In genomic region chr3:82520846-82521245, GRCh38 we compare ENCODE assay signal across 25 cellular contexts.
"Had no signal": no experiment of that assay in that cellular context is flagged by ENCODE, and none has a peak within 500 bp of the region (broad histone marks: within the 10 kb centered on the region; RNA-seq: fewer than 3 reads in every experiment).

No MANE protein-coding gene starts in this region.

- H3K9me3 ChIP-seq: Peyer's patch, SJCRH30 had no signal

- H3K27me3 ChIP-seq: Peyer's patch, SJCRH30 had no signal

- H3K4me2 ChIP-seq: PC-9 had no signal

- H3K27ac ChIP-seq: PC-9, Peyer's patch, SJCRH30 had no signal

- H3K4me3 ChIP-seq: PC-9, Peyer's patch, SJCRH30 had no signal

- H3K4me1 ChIP-seq: Peyer's patch, SJCRH30 had no signal

- ATAC-seq: Right ventricle myocardium inferior, SK-N-SH treated with all-trans-retinoic acid at 6 μM for 48 hours, T-helper 17 cell had no signal

- DNase-seq: KBM-7; MV-4-11; NCI-H1048; NCI-H1105; NCI-H1417; NCI-H1436 treated with DMSO at 0.1 percent for 48 hours; NCI-H1694; NCI-H187 treated with DMSO at 0.1 percent for 48 hours; NCI-H2029 treated with DMSO at 0.1 percent for 48 hours; NCI-H2171 treated with DMSO at 0.1 percent for 48 hours; NCI-H2227 treated with DMSO at 0.1 percent for 48 hours; NCI-H510A; NCI-H524 treated with DMSO at 0.1 percent for 48 hours; NCI-H69; NCI-H774; NK-92 treated with Interleukin-12 subunit alpha and Interleukin-12 subunit beta, amount 100 ng/mL, for 24 hours; OCI-M1; PC-9; Peyer's patch; SHP77 treated with DMSO at 0.1 percent for 48 hours; SJCRH30; T-helper 1 cell; T-helper 17 cell had no signal

- H3K36me3 ChIP-seq: Peyer's patch, SJCRH30 had no signal

- H2AFZ ChIP-seq: PC-9 had no signal
